ENCODE assay signal across 15 cellular contexts in genomic region chr12:31922341-31923062, GRCh38. TPM values are rescaled to one million over a fixed set of nuclear protein-coding genes. Genes with fewer than 3 reads are reported as not detected.
DNase-seq lines count a peak whose midpoint lies in the region; ATAC-seq and TF ChIP-seq lines count a peak whose summit lies in the region.
"Had no signal": no experiment of that assay in that cellular context is flagged by ENCODE, and none has a peak within 500 bp of the region (broad histone marks: within the 10 kb centered on the region; RNA-seq: fewer than 3 reads in every experiment).

No MANE protein-coding gene starts in this region.

- no peaks in the 10 kb centered on the region for H3K27me3 ChIP-seq in spleen (replicated peaks in 1 of 7)
- H3K27me3 ChIP-seq: heart left ventricle had no signal

- H3K27ac ChIP-seq in spleen = no peak overlapping the region
- H3K27ac ChIP-seq: coronary artery, heart left ventricle, psoas muscle had no signal

- CTCF ChIA-PET in activated CD8-positive, alpha-beta T cell treated with anti-CD3 and anti-CD28 coated beads for 36 hours (lab: Charles Lee) = no interaction called here

- WGBS in spleen, 5 donors = 88 to 98% (median 93%) methylated on average over 1 of the region's 1 CpG

- DNase-seq in EH (ENCODE audit: low read depth) (peak; percentile 36), LHCN-M2 (ENCODE audit: low read depth) (peak; percentile 57), foreskin fibroblast (peak; percentile 5 to 7), DMS114 treated with DMSO at 0.1 percent for 48 hours (lab: John Stamatoyannopoulos, UW; ENCODE audit: unreplicated experiment) (no peak), spleen (no peak)
- DNase-seq in activated CD8-positive, alpha-beta T cell treated with anti-CD3 and anti-CD28 coated beads for 36 hours = peak; percentile 12
- DNase-seq: heart left ventricle, NCI-H1092 treated with DMSO at 0.1 percent for 48 hours, psoas muscle had no signal

- no peaks in the 10 kb centered on the region for H3K27me3 Mint-ChIP-seq in activated CD8-positive, alpha-beta T cell treated with anti-CD3 and anti-CD28 coated beads for 36 hours
- H3K27me3 Mint-ChIP-seq: memory B cell had no signal

- H3K4me3 Mint-ChIP-seq in activated CD8-positive, alpha-beta T cell treated with anti-CD3 and anti-CD28 coated beads for 36 hours = no peak overlapping the region
- H3K4me3 Mint-ChIP-seq: activated T-cell treated with anti-CD3 and anti-CD28 coated beads, Interleukin-2, amount 50 U/mL, for 72 hours; CD14-positive monocyte; memory B cell had no signal

- H3K36me3 ChIP-seq in spleen = no peaks in the 10 kb centered on the region
- H3K36me3 ChIP-seq: heart left ventricle had no signal

- TF ChIP-seq POLR2A in spleen (IDR thresholded peaks at IDR 0.05) = no peak

- POLR2A ChIA-PET in activated CD8-positive, alpha-beta T cell treated with anti-CD3 and anti-CD28 coated beads for 36 hours (lab: Charles Lee) = no interaction called here

- ATAC-seq in activated CD8-positive, alpha-beta T cell treated with anti-CD3 and anti-CD28 coated beads for 36 hours = peak; percentile 78
- ATAC-seq in GM18868 (IDR thresholded peaks at IDR 0.05; ENCODE audit: unreplicated experiment) (no peak), GM21515 (IDR thresholded peaks at IDR 0.05; ENCODE audit: unreplicated experiment) (no peak)
- ATAC-seq: heart left ventricle, psoas muscle had no signal

- H3K4me1 ChIP-seq in spleen = no peaks in the 10 kb centered on the region
- H3K4me1 ChIP-seq: heart left ventricle, psoas muscle had no signal

- no peak for TF ChIP-seq CTCF in activated CD8-positive, alpha-beta T cell treated with anti-CD3 and anti-CD28 coated beads for 36 hours (IDR thresholded peaks at IDR 0.05)
- TF ChIP-seq CTCF in foreskin fibroblast (IDR thresholded peaks at IDR 0.05; ENCODE audit: low read depth, low read length) (no peak), spleen (IDR thresholded peaks at IDR 0.05 in 8 of 11, conservative IDR thresholded peaks at IDR 0.05 in 3 of 11) (no peak)

- peaks cover 30% of the 10 kb centered on the region for H3K9me3 Mint-ChIP-seq in activated CD8-positive, alpha-beta T cell treated with anti-CD3 and anti-CD28 coated beads for 36 hours

- H3K4me3 ChIP-seq in foreskin fibroblast (ENCODE audit: low read depth in 1 of 2, low read length in 2 of 2) (no peak overlapping the region), spleen (no peak overlapping the region)
- H3K4me3 ChIP-seq: coronary artery, heart left ventricle, psoas muscle had no signal

- H3K36me3 Mint-ChIP-seq in activated CD8-positive, alpha-beta T cell treated with anti-CD3 and anti-CD28 coated beads for 36 hours (ENCODE audit: low read depth) = peaks cover 30% of the 10 kb centered on the region

- H3K27ac Mint-ChIP-seq in activated CD8-positive, alpha-beta T cell treated with anti-CD3 and anti-CD28 coated beads for 36 hours = peak overlapping the region; percentile 63
- H3K27ac Mint-ChIP-seq: activated T-cell treated with anti-CD3 and anti-CD28 coated beads, Interleukin-2, amount 50 U/mL, for 72 hours; CD14-positive monocyte; memory B cell had no signal

- peaks cover 13% of the 10 kb centered on the region for H3K4me1 Mint-ChIP-seq in activated CD8-positive, alpha-beta T cell treated with anti-CD3 and anti-CD28 coated beads for 36 hours (ENCODE audit: low read depth)
- H3K4me1 Mint-ChIP-seq: CD14-positive monocyte, memory B cell had no signal

- intact Hi-C loops in activated CD8-positive, alpha-beta T cell treated with anti-CD3 and anti-CD28 coated beads for 36 hours (cut with micrococcal nuclease) = no loop called here
- intact Hi-C loops in spleen (cut with DNase I; ENCODE audit: low total_unique reads) = no loop called here

- H3K9me3 ChIP-seq in spleen = peaks cover 4 to 67% (median 34%) of the 10 kb centered on the region in 8 donors

RNA-seq across cellular contexts. Expression of gene RESF1, which starts 36.7 kb away (rescaled TPM):
- total RNA-seq in LHCN-M2 (2014; rRNA removed) (14.9 and 20.0 TPM in 2 replicates), spleen (100 to 1,000 TPM; 173 to 298 (median 190) TPM)
- polyA plus RNA-seq in LHCN-M2 (2012) = 2.0 TPM
- 10 to 100 TPM; 70.8 to 83.3 TPM for total RNA-seq in activated CD8-positive, alpha-beta T cell treated with anti-CD3 and anti-CD28 coated beads for 36 hours
- 100 to 1,000 TPM; 144 to 190 (median 171) TPM for polyA plus RNA-seq in spleen

Comparison
In these comparisons a context has a peak if more than half of its experiments do, and no peak if none do; other contexts are left out.
1. DNase-seq: peak in EH (single experiment), LHCN-M2 (single experiment), activated CD8-positive, alpha-beta T cell treated with anti-CD3 and anti-CD28 coated beads for 36 hours (single experiment) and foreskin fibroblast (2 of 2); none in DMS114 treated with DMSO at 0.1 percent for 48 hours (single experiment) and spleen (single experiment).